Comparison of ENCODE assay signal across 16 cellular contexts in the genomic region with DNA sequence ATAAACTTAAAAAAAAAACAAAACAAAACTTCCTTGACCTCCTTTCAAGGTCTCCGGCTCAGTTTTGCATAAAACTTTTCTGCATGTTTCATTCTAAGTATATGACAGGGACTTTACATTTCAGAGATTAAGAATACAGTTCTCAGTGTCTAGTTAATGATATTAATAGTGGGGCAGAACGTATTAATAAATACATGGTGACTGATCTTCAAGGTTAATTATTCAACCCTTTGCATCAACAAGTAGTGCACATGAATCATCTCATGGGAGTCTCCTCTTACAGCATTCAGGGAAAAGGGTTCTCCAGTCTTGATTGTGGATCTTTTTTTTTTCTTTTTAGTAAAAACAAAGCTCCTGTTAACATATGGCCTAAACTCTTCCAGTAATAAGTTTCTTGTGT.
DNase-seq lines count a peak whose midpoint lies in the region; ATAC-seq and TF ChIP-seq lines count a peak whose summit lies in the region.
"Had no signal": no experiment of that assay in that cellular context is flagged by ENCODE, and none has a peak within 500 bp of the region (broad histone marks: within the 10 kb centered on the region; RNA-seq: fewer than 3 reads in every experiment).

No MANE protein-coding gene starts in this region.

- no peak overlapping the region for H3K4me3 Mint-ChIP-seq in natural killer cell
- H3K4me3 Mint-ChIP-seq: activated CD4-positive, alpha-beta memory T cell treated with anti-CD3 and anti-CD28 coated beads, Interleukin-2, amount 10 ng/mL, durations not matched to agents 7 days and 5 days; CD8-positive, alpha-beta T cell; naive thymus-derived CD4-positive, alpha-beta T cell had no signal

- H3K4me3 ChIP-seq in brain microvascular endothelial cell (ENCODE audit: low read depth, low read length) (no peak overlapping the region), body of pancreas (no peak overlapping the region)
- H3K4me3 ChIP-seq: GM12878, psoas muscle had no signal

- WGBS in body of pancreas, 2 donors = 46 to 47% methylated on average over 2 of the region's 2 CpGs

- no peaks in the 10 kb centered on the region for H3K36me3 ChIP-seq in brain microvascular endothelial cell (replicated peaks)
- no peaks in the 10 kb centered on the region for H3K36me3 ChIP-seq in body of pancreas (replicated peaks in 1 of 2; ENCODE audit: insufficient read depth in 1 of 2, low read depth in 2 of 2)

- no peak for TF ChIP-seq CTCF in natural killer cell (IDR thresholded peaks at IDR 0.05)
- no peak for TF ChIP-seq CTCF in brain microvascular endothelial cell (IDR thresholded peaks at IDR 0.05; ENCODE audit: low read depth, low read length, missing control alignments)
- no peak for TF ChIP-seq CTCF in body of pancreas (IDR thresholded peaks at IDR 0.05)
- TF ChIP-seq CTCF in GM13977 (IDR thresholded peaks at IDR 0.05; ENCODE audit: extremely low read depth, insufficient read depth, missing control alignments) = no peak

- H3K27me3 ChIP-seq in brain microvascular endothelial cell (replicated peaks) (no peaks in the 10 kb centered on the region), body of pancreas (no peaks in the 10 kb centered on the region)

- ATAC-seq in GM19395 (IDR thresholded peaks at IDR 0.05; ENCODE audit: unreplicated experiment) (peak; percentile 77), HG02938 (IDR thresholded peaks at IDR 0.05; ENCODE audit: unreplicated experiment) (peak; percentile 67), HG03521 (IDR thresholded peaks at IDR 0.05; ENCODE audit: unreplicated experiment) (peak; percentile 38), natural killer cell (no peak), body of pancreas (no peak)
- ATAC-seq: CD8-positive, alpha-beta T cell; GM12878; HepG2; naive thymus-derived CD4-positive, alpha-beta T cell; psoas muscle had no signal

- TF ChIP-seq POLR2A in body of pancreas (IDR thresholded peaks at IDR 0.05) = no peak

- H3K27ac ChIP-seq in brain microvascular endothelial cell (no peak overlapping the region), body of pancreas (no peak overlapping the region)
- H3K27ac ChIP-seq: psoas muscle had no signal

- DNase-seq in ACHN (peak; percentile 63), natural killer cell (no peak), brain microvascular endothelial cell (no peak), body of pancreas (no peak), GM13977 (ENCODE audit: low spot score) (no peak)
- DNase-seq: activated CD4-positive, alpha-beta memory T cell treated with anti-CD3 and anti-CD28 coated beads, Interleukin-2, amount 10 ng/mL, durations not matched to agents 7 days and 5 days; aorta; CD8-positive, alpha-beta T cell; EL; naive thymus-derived CD4-positive, alpha-beta T cell; psoas muscle had no signal

- no peaks in the 10 kb centered on the region for H3K4me1 ChIP-seq in body of pancreas
- H3K4me1 ChIP-seq: psoas muscle had no signal

- intact Hi-C loops in natural killer cell (cut with micrococcal nuclease) (no loop called here), body of pancreas (cut with DNase I) (no loop called here)

- no peak overlapping the region for H3K27ac Mint-ChIP-seq in natural killer cell
- H3K27ac Mint-ChIP-seq: activated CD4-positive, alpha-beta memory T cell treated with anti-CD3 and anti-CD28 coated beads, Interleukin-2, amount 10 ng/mL, durations not matched to agents 7 days and 5 days; CD8-positive, alpha-beta T cell; naive thymus-derived CD4-positive, alpha-beta T cell had no signal

- in situ Hi-C loops in ACHN (cut with HindIII; ENCODE audit: low pct_ligation_motif_present, low pct_unique_long_range_greater_than_20kb, low sequenced_read_pairs) = no loop called here
- in situ Hi-C loops in brain microvascular endothelial cell (cut with HindIII; ENCODE audit: low pct_ligation_motif_present, low sequenced_read_pairs) = no loop called here
- in situ Hi-C loops in GM13977 (cut with MboI; ENCODE audit: low pct_unique_long_range_greater_than_20kb, low sequenced_read_pairs, unreplicated experiment) = no loop called here

- peaks cover 0 to 7% of the 10 kb centered on the region in 2 donors for H3K27me3 Mint-ChIP-seq in natural killer cell (ENCODE audit: low read depth in 2 of 2)
- H3K27me3 Mint-ChIP-seq: activated CD4-positive, alpha-beta memory T cell treated with anti-CD3 and anti-CD28 coated beads, Interleukin-2, amount 10 ng/mL, durations not matched to agents 7 days and 5 days had no signal

- H3K4me1 Mint-ChIP-seq in natural killer cell = no peaks in the 10 kb centered on the region
- H3K4me1 Mint-ChIP-seq: activated CD4-positive, alpha-beta memory T cell treated with anti-CD3 and anti-CD28 coated beads, Interleukin-2, amount 10 ng/mL, durations not matched to agents 7 days and 5 days; naive thymus-derived CD4-positive, alpha-beta T cell had no signal

- no peaks in the 10 kb centered on the region for H3K36me3 Mint-ChIP-seq in natural killer cell
- H3K36me3 Mint-ChIP-seq: CD8-positive, alpha-beta T cell; naive thymus-derived CD4-positive, alpha-beta T cell had no signal

- no peaks in the 10 kb centered on the region for H3K9me3 ChIP-seq in body of pancreas
- H3K9me3 ChIP-seq: psoas muscle had no signal

- no peaks in the 10 kb centered on the region for H3K9me3 Mint-ChIP-seq in natural killer cell
- H3K9me3 Mint-ChIP-seq: activated CD4-positive, alpha-beta memory T cell treated with anti-CD3 and anti-CD28 coated beads, Interleukin-2, amount 10 ng/mL, durations not matched to agents 7 days and 5 days; CD8-positive, alpha-beta T cell had no signal

Comparison
In these comparisons a context has a peak if more than half of its experiments do, and no peak if none do; other contexts are left out.
1. ATAC-seq: peak in GM19395 (single experiment), HG02938 (single experiment) and HG03521 (single experiment); none in natural killer cell (0 of 3) and body of pancreas (single experiment).